1 cellular context compared by ENCODE assay signal in genomic region chr1:228165372-228166169, GRCh38.
TF ChIP-seq lines count a peak whose summit lies in the region.

Gene IBA57, plus strand, starts transcription at chr1:228165804. Its CDS starts 13 bp downstream, at chr1:228165817.

TF ChIP-seq in HepG2, 621 proteins besides CTCF, POLR2A, EP300 and RAD21 (continued from another document and continues in another):
- no peak; the same call in 1 of the 2 replicates for TF ChIP-seq FOXP4 (CRISPR knock-in tag; IDR thresholded peaks at IDR 0.05)
- no peak for TF ChIP-seq ZNF775 (CRISPR knock-in tag; IDR thresholded peaks at IDR 0.05; ENCODE audit: borderline replicate concordance)
- TF ChIP-seq SMARCE1 (IDR thresholded peaks at IDR 0.05; ENCODE audit: borderline replicate concordance), result no peak
- no peak for TF ChIP-seq ZNF678 (CRISPR knock-in tag; IDR thresholded peaks at IDR 0.05)
- TF ChIP-seq AFF4 (CRISPR knock-in tag; IDR thresholded peaks at IDR 0.05), result no peak
- TF ChIP-seq REST (IDR thresholded peaks at IDR 0.05; ENCODE audit: borderline replicate concordance in 1 of 2, low read depth in 1 of 2, low read length in 2 of 2), result peak in 1 of 2 experiments; percentile 53; a peak in 1 of 4 replicates
- TF ChIP-seq WIZ (CRISPR knock-in tag; IDR thresholded peaks at IDR 0.05), result no peak
- TF ChIP-seq CC2D1A (CRISPR knock-in tag; IDR thresholded peaks at IDR 0.05), result no peak
- TF ChIP-seq MLLT10 (CRISPR knock-in tag; IDR thresholded peaks at IDR 0.05), result no peak
- TF ChIP-seq ZNF737 (CRISPR knock-in tag; IDR thresholded peaks at IDR 0.05; ENCODE audit: borderline replicate concordance), result no peak
- TF ChIP-seq SPEN (CRISPR knock-in tag; IDR thresholded peaks at IDR 0.05; ENCODE audit: low read depth), result peak; percentile 87
- 0 out of 2 replicates have a peak, but pooled peaks have one; percentile 16 for TF ChIP-seq ZNF713 (CRISPR knock-in tag; IDR thresholded peaks at IDR 0.05)
- no peak for TF ChIP-seq RFX3 (CRISPR knock-in tag; IDR thresholded peaks at IDR 0.05)
- TF ChIP-seq DMTF1 (CRISPR knock-in tag; IDR thresholded peaks at IDR 0.05), result no peak
- TF ChIP-seq ZNF329 (CRISPR knock-in tag; IDR thresholded peaks at IDR 0.05; ENCODE audit: low read depth), result 0 out of 2 replicates have a peak, but pooled peaks have one; percentile 45
- TF ChIP-seq HNRNPH1 (optimal IDR thresholded peaks at IDR 0.05; ENCODE audit: low read depth, low read length), result no peak
- TF ChIP-seq ZNF30 (CRISPR knock-in tag; IDR thresholded peaks at IDR 0.05), result no peak
- no peak for TF ChIP-seq TGIF2 (CRISPR knock-in tag; IDR thresholded peaks at IDR 0.05)
- TF ChIP-seq ZSCAN29 (CRISPR knock-in tag; conservative IDR thresholded peaks at IDR 0.05), result no peak
- TF ChIP-seq ZBTB43 (CRISPR knock-in tag; conservative IDR thresholded peaks at IDR 0.05), result no peak
- peak; percentile 85; the same call in 1 of the 2 replicates for TF ChIP-seq TFDP1 (CRISPR knock-in tag; IDR thresholded peaks at IDR 0.05; ENCODE audit: borderline replicate concordance)
- TF ChIP-seq ZNF546 (CRISPR knock-in tag; conservative IDR thresholded peaks at IDR 0.05), result no peak
- no peak for TF ChIP-seq ZNF232 (CRISPR knock-in tag; IDR thresholded peaks at IDR 0.05; ENCODE audit: borderline replicate concordance)
- no peak; the same call in 1 of the 2 replicates for TF ChIP-seq ZFP82 (CRISPR knock-in tag; IDR thresholded peaks at IDR 0.05; ENCODE audit: borderline replicate concordance)
- TF ChIP-seq JDP2 (CRISPR knock-in tag; IDR thresholded peaks at IDR 0.05; ENCODE audit: borderline replicate concordance), result no peak
- TF ChIP-seq ARHGAP35 (CRISPR knock-in tag; IDR thresholded peaks at IDR 0.05; ENCODE audit: borderline replicate concordance), result no peak
- TF ChIP-seq MAFK (conservative IDR thresholded peaks at IDR 0.05 in 1 of 2, IDR thresholded peaks at IDR 0.05 in 1 of 2; ENCODE audit: low read length in 2 of 2), result no peak
- no peak for TF ChIP-seq ZNF513 (CRISPR knock-in tag; conservative IDR thresholded peaks at IDR 0.05)
- no peak for TF ChIP-seq FOXO4 (CRISPR knock-in tag; conservative IDR thresholded peaks at IDR 0.05)
- peak; percentile 74; the same call in 1 of the 2 replicates for TF ChIP-seq SAFB2 (CRISPR knock-in tag; IDR thresholded peaks at IDR 0.05; ENCODE audit: borderline replicate concordance, low read depth)
- TF ChIP-seq ZNF891 (CRISPR knock-in tag; IDR thresholded peaks at IDR 0.05), result no peak; the same call in 1 of the 2 replicates
- TF ChIP-seq ZNF331 (CRISPR knock-in tag; IDR thresholded peaks at IDR 0.05), result peak; percentile 66; the same call in 1 of the 2 replicates
- TF ChIP-seq GPBP1L1 (CRISPR knock-in tag; IDR thresholded peaks at IDR 0.05), result no peak
- TF ChIP-seq MEF2D (CRISPR knock-in tag; IDR thresholded peaks at IDR 0.05), result no peak
- no peak for TF ChIP-seq KLF13 (CRISPR knock-in tag; IDR thresholded peaks at IDR 0.05)
- no peak for TF ChIP-seq ZNF672 (CRISPR knock-in tag; IDR thresholded peaks at IDR 0.05)
- TF ChIP-seq ZSCAN9 (CRISPR knock-in tag; IDR thresholded peaks at IDR 0.05; ENCODE audit: borderline replicate concordance), result peak; percentile 11; the same call in 1 of the 2 replicates
- TF ChIP-seq HMG20B (CRISPR knock-in tag; conservative IDR thresholded peaks at IDR 0.05), result no peak
- no peak for TF ChIP-seq ZKSCAN1 (IDR thresholded peaks at IDR 0.05; ENCODE audit: low read length)
- no peak for TF ChIP-seq NFIB (CRISPR knock-in tag; IDR thresholded peaks at IDR 0.05; ENCODE audit: borderline replicate concordance)
- no peak for TF ChIP-seq THRA (CRISPR knock-in tag; IDR thresholded peaks at IDR 0.05; ENCODE audit: borderline replicate concordance)
